Comparison of ENCODE assay signal across 20 cellular contexts in the genomic region with DNA sequence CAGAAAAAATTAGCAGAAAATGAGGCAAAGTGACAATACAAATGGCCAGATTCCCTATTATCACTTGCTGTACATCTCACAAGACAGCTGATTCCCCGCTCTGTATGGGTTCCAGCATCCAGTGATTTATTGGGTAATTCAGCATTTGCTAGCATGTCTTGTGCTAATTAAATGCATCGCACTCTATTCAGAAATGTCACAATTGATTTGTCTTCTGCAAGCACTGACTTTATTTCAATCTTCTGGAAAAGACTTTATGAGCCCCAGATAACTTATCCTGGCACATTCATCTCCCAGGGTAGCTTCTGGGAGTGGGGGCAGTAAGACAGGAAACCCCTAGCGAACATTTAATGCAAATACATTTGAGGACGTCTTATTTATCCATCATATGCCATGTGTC.
"Had no signal": no experiment of that assay in that cellular context is flagged by ENCODE, and none has a peak within 500 bp of the region (broad histone marks: within the 10 kb centered on the region; RNA-seq: fewer than 3 reads in every experiment).

No MANE protein-coding gene starts in this region.

- H3K27ac ChIP-seq: dorsolateral prefrontal cortex, hepatocyte, spleen, stomach, thoracic aorta, transverse colon had no signal

- H3K9me3 ChIP-seq: thoracic aorta, transverse colon had no signal

- DNase-seq: cortex of kidney; dorsolateral prefrontal cortex; effector CD8-positive, alpha-beta T cell; foreskin melanocyte; head of caudate nucleus; kidney; left colon; mesendoderm; naive B cell; posterior cingulate gyrus; spleen; stimulated activated CD4-positive, alpha-beta T cell treated with anti-CD3 and anti-CD28 coated beads, Interleukin-15, amount 100 ng/mL, for 24 hours; stimulated activated CD4-positive, alpha-beta T cell treated with anti-CD3 and anti-CD28 coated beads, Interleukin-1b, Interleukin-23, amount 100 ng/mL, for 48 hours; stimulated activated CD4-positive, alpha-beta T cell treated with anti-CD3 and anti-CD28 coated beads, Interleukin-4, amount 100 ng/mL, for 24 hours; stimulated activated naive CD4-positive, alpha-beta T cell; stomach; substantia nigra; transverse colon had no signal

- H2AFZ ChIP-seq: hepatocyte had no signal

- H3K4me2 ChIP-seq: hepatocyte had no signal

- H3K27me3 ChIP-seq: hepatocyte, stomach, transverse colon had no signal

- H3K4me3 ChIP-seq: dorsolateral prefrontal cortex, hepatocyte, spleen, stomach, thoracic aorta, transverse colon had no signal

- H3K79me2 ChIP-seq: hepatocyte had no signal

- H3K4me1 ChIP-seq: spleen, stomach, transverse colon had no signal

- H3K36me3 ChIP-seq: spleen, stomach, thoracic aorta, transverse colon had no signal
